ENCODE assay signal across 8 cellular contexts in genomic region chr4:2281575-2282343, GRCh38. TPM values are rescaled to one million over a fixed set of nuclear protein-coding genes. Genes with fewer than 3 reads are reported as not detected.
DNase-seq lines count a peak whose midpoint lies in the region; TF ChIP-seq lines count a peak whose summit lies in the region.

No MANE protein-coding gene starts in this region.

- no peak overlapping the region for H3K4me3 Mint-ChIP-seq in MCF 10A (ENCODE audit: unreplicated experiment)

- no peaks in the 10 kb centered on the region for H3K27me3 ChIP-seq in breast epithelium

- no peak overlapping the region for H3K4me3 ChIP-seq in breast epithelium

- no peaks in the 10 kb centered on the region for H3K27me3 Mint-ChIP-seq in MCF 10A (ENCODE audit: insufficient read depth, unreplicated experiment)

- H3K36me3 Mint-ChIP-seq in MCF 10A (ENCODE audit: insufficient read depth, unreplicated experiment): peaks cover 6% of the 10 kb centered on the region

- DNase-seq in MCF 10A (ENCODE audit: unreplicated experiment): peak; percentile 47
- no peak for DNase-seq in breast epithelium (ENCODE audit: low spot score in 2 of 2)
- peak; percentile 10 for DNase-seq in M059J (ENCODE audit: low read depth)
- peak; percentile 61 to 72 for DNase-seq in activated T-cell treated with anti-CD3 and anti-CD28 coated beads, Interleukin-2, amount 50 U/mL, for 48 hours
- DNase-seq in myocyte (ENCODE audit: low read depth): peak; percentile 40
- no peak for DNase-seq in SW 1271 (lab: John Stamatoyannopoulos, UW)
- DNase-seq in NCI-H146 (lab: John Stamatoyannopoulos, UW): no peak
- DNase-seq in NCI-H345 treated with DMSO at 0.1 percent for 48 hours (lab: John Stamatoyannopoulos, UW; ENCODE audit: unreplicated experiment): no peak

- H3K4me1 Mint-ChIP-seq in MCF 10A (ENCODE audit: insufficient read depth, unreplicated experiment): no peaks in the 10 kb centered on the region

- no peak for TF ChIP-seq POLR2A in breast epithelium (IDR thresholded peaks at IDR 0.05)

- peak overlapping the region in 1 of 2 donors; percentile 19 for H3K27ac ChIP-seq in breast epithelium

- CTCF ChIA-PET in MCF 10A (lab: Yijun Ruan, JAX): interaction anchor here (0.5 kb wide), 1 partner anchor 69 kb away, joined by 3 read pairs; no protein-coding TSS in a partner anchor

- H3K27ac Mint-ChIP-seq in MCF 10A (ENCODE audit: low read depth, unreplicated experiment): no peak overlapping the region

- peak; percentile 8 for TF ChIP-seq CTCF in MCF 10A (IDR thresholded peaks at IDR 0.05; ENCODE audit: unreplicated experiment)
- TF ChIP-seq CTCF in breast epithelium (IDR thresholded peaks at IDR 0.05): no peak

- intact Hi-C loops in MCF 10A (cut with micrococcal nuclease) (loop anchor here (5.0 kb wide), 1 partner anchor 181 kb away; no protein-coding TSS in a partner anchor), breast epithelium (cut with DNase I; ENCODE audit: low total_unique reads) (no loop called here)

- BruUV-seq in MCF 10A (replicated peaks; lab: Mats Ljungman, UMichigan): no TSS peak

- POLR2A ChIA-PET in MCF 10A (lab: Yijun Ruan, JAX): no interaction called here

- no peaks in the 10 kb centered on the region for H3K9me3 Mint-ChIP-seq in MCF 10A (ENCODE audit: unreplicated experiment)

- no peaks in the 10 kb centered on the region for H3K36me3 ChIP-seq in breast epithelium

- H3K9me3 ChIP-seq in breast epithelium: no peaks in the 10 kb centered on the region

- H3K4me1 ChIP-seq in breast epithelium: no peaks in the 10 kb centered on the region

RNA-seq across cellular contexts. Expression of gene MXD4, which starts 19.9 kb away (rescaled TPM):
- 42.8 and 50.2 TPM in 2 replicates for total RNA-seq in MCF 10A (2022)
- total RNA-seq in breast epithelium: 10 to 100 TPM; 34.7 to 55.8 (median 37.9) TPM
- total RNA-seq in M059J (2014; rRNA removed; shearing (Covaris generic)): 11.1 and 19.2 TPM in 2 replicates
- 39.3 and 56.4 TPM in 2 replicates for total RNA-seq in myocyte
- 62.3 TPM for polyA plus RNA-seq in myocyte (2012)

RNA-seq across cellular contexts. Expression of gene HAUS3, which starts 39.8 kb away (rescaled TPM):
- total RNA-seq in MCF 10A (2022): 13.3 and 13.9 TPM in 2 replicates
- 10 to 100 TPM; 14.1 to 19.6 (median 17.4) TPM for total RNA-seq in breast epithelium
- total RNA-seq in M059J (2014; rRNA removed; shearing (Covaris generic)): 7.7 and 14.2 TPM in 2 replicates
- total RNA-seq in myocyte: 12.5 and 13.1 TPM in 2 replicates
- 4.2 TPM for polyA plus RNA-seq in myocyte (2012)

RNA-seq across cellular contexts. Expression of gene POLN, which starts 39.8 kb away (rescaled TPM):
- total RNA-seq in MCF 10A (2022) (2.8 and 3.1 TPM in 2 replicates), breast epithelium (1 to 10 TPM; 3.3 to 4.7 (median 4.3) TPM), myocyte (5.5 and 7.8 TPM in 2 replicates)
- total RNA-seq in M059J (2014; rRNA removed; shearing (Covaris generic)): 0.44 TPM in 1 of 2 replicates, not detected in the other
- polyA plus RNA-seq in myocyte (2012): 4.1 TPM

Comparison
In these comparisons a context has a peak if more than half of its experiments do, and no peak if none do; other contexts are left out.
1. DNase-seq: peak in MCF 10A (single experiment), M059J (single experiment), activated T-cell treated with anti-CD3 and anti-CD28 coated beads, Interleukin-2, amount 50 U/mL, for 48 hours (2 of 2) and myocyte (single experiment); none in breast epithelium (0 of 2), SW 1271 (0 of 2), NCI-H146 (single experiment) and NCI-H345 treated with DMSO at 0.1 percent for 48 hours (single experiment).